In genomic region chr14:24194186-24194872, GRCh38 we compare ENCODE assay signal across 8 cellular contexts. TPM values are rescaled to one million over a fixed set of nuclear protein-coding genes. Genes with fewer than 3 reads are reported as not detected.
DNase-seq lines count a peak whose midpoint lies in the region; ATAC-seq and TF ChIP-seq lines count a peak whose summit lies in the region.

No MANE protein-coding gene starts in this region.

- H3K4me1 Mint-ChIP-seq in activated CD4-positive, alpha-beta memory T cell treated with anti-CD3 and anti-CD28 coated beads for 36 hours (ENCODE audit: low read depth): peaks cover 56% of the 10 kb centered on the region
- H3K4me1 Mint-ChIP-seq in stimulated activated effector memory CD8-positive, alpha-beta T cell treated with anti-CD3 and anti-CD28 coated beads, Interleukin-12 subunit alpha, Interleukin-12 subunit beta, amount 100 ng/mL, for 72 hours: peaks cover 49% of the 10 kb centered on the region

- H3K4me2 ChIP-seq in hepatocyte: peak overlapping the region; percentile 94

- H3K4me3 ChIP-seq in HAP-1 (peak overlapping the region; percentile 60), hepatocyte (peak overlapping the region; percentile 95)

- H3K27me3 ChIP-seq in HAP-1 (ENCODE audit: low read depth): no peaks in the 10 kb centered on the region
- H3K27me3 ChIP-seq in hepatocyte: no peaks in the 10 kb centered on the region

- WGBS in hepatocyte (ENCODE audit: low lambda C conversion rate, missing lambda C conversion rate): 91% methylated on average over 7 of the region's 7 CpGs

- H3K27ac ChIP-seq in hepatocyte: peak overlapping the region; percentile 99

- H3K36me3 ChIP-seq in HAP-1 (replicated peaks) (peaks cover 15% of the 10 kb centered on the region), hepatocyte (replicated peaks; ENCODE audit: insufficient read depth, low read depth) (no peaks in the 10 kb centered on the region)

- H3K79me2 ChIP-seq in hepatocyte: peaks cover 58% of the 10 kb centered on the region

- peak overlapping the region; percentile 96 for H3K4me3 Mint-ChIP-seq in activated CD4-positive, alpha-beta memory T cell treated with anti-CD3 and anti-CD28 coated beads for 36 hours
- peak overlapping the region; percentile 78 for H3K4me3 Mint-ChIP-seq in stimulated activated effector memory CD8-positive, alpha-beta T cell treated with anti-CD3 and anti-CD28 coated beads, Interleukin-12 subunit alpha, Interleukin-12 subunit beta, amount 100 ng/mL, for 72 hours

- H3K27ac Mint-ChIP-seq in activated CD4-positive, alpha-beta memory T cell treated with anti-CD3 and anti-CD28 coated beads for 36 hours: peak overlapping the region; percentile 95
- H3K27ac Mint-ChIP-seq in stimulated activated effector memory CD8-positive, alpha-beta T cell treated with anti-CD3 and anti-CD28 coated beads, Interleukin-12 subunit alpha, Interleukin-12 subunit beta, amount 100 ng/mL, for 72 hours: peak overlapping the region; percentile 99

- H4K20me1 ChIP-seq in hepatocyte (ENCODE audit: insufficient read depth, poor library complexity, severe bottlenecking): no peaks in the 10 kb centered on the region

- POLR2A ChIA-PET in activated CD4-positive, alpha-beta memory T cell treated with anti-CD3 and anti-CD28 coated beads for 36 hours (lab: Charles Lee): interaction anchor here (1.1 to 4.2 kb wide), 8 partner anchors 12 to 105 kb away, joined by 3 to 26 read pairs (median 12); partner anchors contain the start of genes DHRS1, IRF9, MDP1 and NOP9

- no peaks in the 10 kb centered on the region for H3K9me3 Mint-ChIP-seq in activated CD4-positive, alpha-beta memory T cell treated with anti-CD3 and anti-CD28 coated beads for 36 hours
- peaks cover 4% of the 10 kb centered on the region for H3K9me3 Mint-ChIP-seq in stimulated activated effector memory CD8-positive, alpha-beta T cell treated with anti-CD3 and anti-CD28 coated beads, Interleukin-12 subunit alpha, Interleukin-12 subunit beta, amount 100 ng/mL, for 72 hours

- no peak overlapping the region for H2AFZ ChIP-seq in hepatocyte

- ATAC-seq in stimulated activated effector memory CD8-positive, alpha-beta T cell treated with anti-CD3 and anti-CD28 coated beads, Interleukin-12 subunit alpha, Interleukin-12 subunit beta, amount 100 ng/mL, for 72 hours: no peak
- no peak for ATAC-seq in GM19023 (IDR thresholded peaks at IDR 0.05; ENCODE audit: unreplicated experiment)

- CTCF ChIA-PET in activated CD4-positive, alpha-beta memory T cell treated with anti-CD3 and anti-CD28 coated beads for 36 hours (lab: Charles Lee): interaction anchor here (0.7 to 2.8 kb wide), 7 partner anchors 33 to 237 kb away, joined by 3 to 10 read pairs (median 5); partner anchors contain the start of genes IRF9, NRL, PSME2 and RNF31

- DNase-seq in HAP-1 (ENCODE audit: low spot score in 2 of 2) (no peak), hepatocyte (ENCODE audit: low spot score) (no peak), NCI-H1105 treated with DMSO at 0.1 percent for 48 hours (lab: John Stamatoyannopoulos, UW) (no peak), NCI-H2227 (lab: John Stamatoyannopoulos, UW; ENCODE audit: unreplicated experiment) (no peak), HPDE6-E6E7 (ENCODE audit: extremely low spot score) (no peak)
- no peak for DNase-seq in activated CD4-positive, alpha-beta memory T cell treated with anti-CD3 and anti-CD28 coated beads for 36 hours
- DNase-seq in stimulated activated effector memory CD8-positive, alpha-beta T cell treated with anti-CD3 and anti-CD28 coated beads, Interleukin-12 subunit alpha, Interleukin-12 subunit beta, amount 100 ng/mL, for 72 hours (ENCODE audit: low spot score in 2 of 2): no peak

- peaks cover 6% of the 10 kb centered on the region for H3K4me1 ChIP-seq in HAP-1
- H3K4me1 ChIP-seq in hepatocyte (ENCODE audit: insufficient read depth): peaks cover 13% of the 10 kb centered on the region

- TF ChIP-seq CTCF in hepatocyte (IDR thresholded peaks at IDR 0.05; ENCODE audit: poor library complexity): no peak

- peaks cover 36% of the 10 kb centered on the region for H3K36me3 Mint-ChIP-seq in activated CD4-positive, alpha-beta memory T cell treated with anti-CD3 and anti-CD28 coated beads for 36 hours
- H3K36me3 Mint-ChIP-seq in stimulated activated effector memory CD8-positive, alpha-beta T cell treated with anti-CD3 and anti-CD28 coated beads, Interleukin-12 subunit alpha, Interleukin-12 subunit beta, amount 100 ng/mL, for 72 hours: peaks cover 82% of the 10 kb centered on the region

- intact Hi-C loops in activated CD4-positive, alpha-beta memory T cell treated with anti-CD3 and anti-CD28 coated beads for 36 hours (cut with micrococcal nuclease): loop anchor here (2.0 kb wide), 1 partner anchor 104 kb away; the partner anchor contains the start of genes DHRS1 and NOP9

- in situ Hi-C loops in HAP-1 (cut with MboI; ENCODE audit: low sequenced_read_pairs): no loop called here

- no peaks in the 10 kb centered on the region for H3K9me2 ChIP-seq in hepatocyte (replicated peaks; ENCODE audit: insufficient read depth)

- no peaks in the 10 kb centered on the region for H3K9me3 ChIP-seq in HAP-1
- H3K9me3 ChIP-seq in hepatocyte (ENCODE audit: low read depth): no peaks in the 10 kb centered on the region

- H3K27me3 Mint-ChIP-seq in activated CD4-positive, alpha-beta memory T cell treated with anti-CD3 and anti-CD28 coated beads for 36 hours: no peaks in the 10 kb centered on the region

RNA-seq across cellular contexts. Expression of gene TM9SF1, which starts 0.9 kb away (rescaled TPM):
- 10 to 100 TPM; 23.7 to 26.7 TPM for total RNA-seq in activated CD4-positive, alpha-beta memory T cell treated with anti-CD3 and anti-CD28 coated beads for 36 hours
- total RNA-seq in hepatocyte: 68.1 and 75.4 TPM in 2 replicates
- 84.0 and 86.1 TPM in 2 replicates for polyA plus RNA-seq in hepatocyte

RNA-seq across cellular contexts. Expression of gene IPO4, which starts 5.7 kb away (rescaled TPM):
- 10 to 100 TPM; 69.5 to 72.6 TPM for total RNA-seq in activated CD4-positive, alpha-beta memory T cell treated with anti-CD3 and anti-CD28 coated beads for 36 hours
- total RNA-seq in hepatocyte: 18.7 and 19.5 TPM in 2 replicates
- polyA plus RNA-seq in hepatocyte: 19.0 and 26.4 TPM in 2 replicates

RNA-seq across cellular contexts. Expression of gene TSSK4, which starts 11.2 kb away (rescaled TPM):
- total RNA-seq in activated CD4-positive, alpha-beta memory T cell treated with anti-CD3 and anti-CD28 coated beads for 36 hours: under 1 TPM in 1 of 2 experiments, not detected in 1; 0.50 TPM
- total RNA-seq in hepatocyte: 0.84 TPM in 1 of 2 replicates, not detected in the other
- 0.74 and 1.4 TPM in 2 replicates for polyA plus RNA-seq in hepatocyte

RNA-seq across cellular contexts. Expression of gene CHMP4A, which starts 19.0 kb away (rescaled TPM):
- total RNA-seq in activated CD4-positive, alpha-beta memory T cell treated with anti-CD3 and anti-CD28 coated beads for 36 hours: 10 to 100 TPM; 79.0 to 84.6 TPM
- 25.6 and 40.8 TPM in 2 replicates for total RNA-seq in hepatocyte
- polyA plus RNA-seq in hepatocyte: 73.6 and 106 TPM in 2 replicates

RNA-seq across cellular contexts. Expression of gene MDP1, which starts 21.5 kb away (rescaled TPM):
- 10 to 100 TPM; 14.2 to 15.8 TPM for total RNA-seq in activated CD4-positive, alpha-beta memory T cell treated with anti-CD3 and anti-CD28 coated beads for 36 hours
- total RNA-seq in hepatocyte: 8.0 and 12.2 TPM in 2 replicates
- polyA plus RNA-seq in hepatocyte: 16.1 and 20.9 TPM in 2 replicates
